Comparison of ENCODE assay signal across 20 cellular contexts in genomic region chr11:80146231-80146630, GRCh38.
DNase-seq lines count a peak whose midpoint lies in the region; ATAC-seq and FAIRE-seq lines count a peak whose summit lies in the region.
"Had no signal": no experiment of that assay in that cellular context is flagged by ENCODE, and none has a peak within 500 bp of the region (broad histone marks: within the 10 kb centered on the region; RNA-seq: fewer than 3 reads in every experiment).

No MANE protein-coding gene starts in this region.

- no peak overlapping the region for H3K27ac ChIP-seq in substantia nigra (ENCODE audit: low read depth, low read length, poor library complexity, severe bottlenecking)
- H3K27ac ChIP-seq: ascending aorta, parathyroid adenoma had no signal

- no peaks in the 10 kb centered on the region for H3K36me3 Mint-ChIP-seq in activated CD4-positive, alpha-beta T cell treated with anti-CD3 and anti-CD28 coated beads, Interleukin-2, amount 10 ng/mL, durations not matched to agents 24 days and 14 days (ENCODE audit: low read depth)
- no peaks in the 10 kb centered on the region for H3K36me3 Mint-ChIP-seq in activated CD4-positive, alpha-beta T cell treated with anti-CD3 and anti-CD28 coated beads for 36 hours (ENCODE audit: low read depth)
- H3K36me3 Mint-ChIP-seq: naive thymus-derived CD4-positive, alpha-beta T cell had no signal

- H3K4me1 Mint-ChIP-seq in activated CD4-positive, alpha-beta T cell treated with anti-CD3 and anti-CD28 coated beads, Interleukin-2, amount 10 ng/mL, durations not matched to agents 24 days and 14 days: no peaks in the 10 kb centered on the region
- no peaks in the 10 kb centered on the region for H3K4me1 Mint-ChIP-seq in activated CD4-positive, alpha-beta T cell treated with anti-CD3 and anti-CD28 coated beads for 36 hours

- POLR2A ChIA-PET in activated CD4-positive, alpha-beta T cell treated with anti-CD3 and anti-CD28 coated beads for 36 hours (lab: Charles Lee): no interaction called here

- CTCF ChIA-PET in activated CD4-positive, alpha-beta T cell treated with anti-CD3 and anti-CD28 coated beads for 36 hours (lab: Charles Lee): no interaction called here

- DNase-seq in Caki2 (ENCODE audit: low read depth) (peak; percentile 81), HT1080 (ENCODE audit: low read depth) (peak; percentile 69), RCC 7860 (ENCODE audit: low spot score) (peak; percentile 90), head of caudate nucleus (peak in 24 of 42 donors; percentile 2 to 53 (median 22)), substantia nigra (lab: John Stamatoyannopoulos, UW) (no peak)
- DNase-seq in activated T-cell treated with anti-CD3 and anti-CD28 coated beads, Interleukin-2, amount 50 U/mL, for 1 hour: no peak
- DNase-seq in activated CD4-positive, alpha-beta T cell treated with anti-CD3 and anti-CD28 coated beads, Interleukin-2, amount 10 ng/mL, durations not matched to agents 24 days and 14 days: no peak
- no peak for DNase-seq in activated CD4-positive, alpha-beta T cell treated with anti-CD3 and anti-CD28 coated beads for 36 hours
- DNase-seq: activated CD4-positive, alpha-beta T cell treated with anti-CD3 and anti-CD28 coated beads for 48 hours; activated naive CD4-positive, alpha-beta T cell treated with Interleukin-2 at 50 U/mL for 16 hours; Caco-2; naive thymus-derived CD4-positive, alpha-beta T cell; NCI-H1092; NCI-H510A treated with DMSO at 0.1 percent for 48 hours; stimulated activated CD4-positive, alpha-beta T cell treated with anti-CD3 and anti-CD28 coated beads, Interleukin-4, amount 100 ng/mL, for 24 hours had no signal

- no peak overlapping the region for H3K27ac Mint-ChIP-seq in activated CD4-positive, alpha-beta T cell treated with anti-CD3 and anti-CD28 coated beads, Interleukin-2, amount 10 ng/mL, durations not matched to agents 24 days and 14 days
- H3K27ac Mint-ChIP-seq in activated CD4-positive, alpha-beta T cell treated with anti-CD3 and anti-CD28 coated beads for 36 hours: no peak overlapping the region
- H3K27ac Mint-ChIP-seq: naive thymus-derived CD4-positive, alpha-beta T cell had no signal

- H3K9me3 Mint-ChIP-seq in activated CD4-positive, alpha-beta T cell treated with anti-CD3 and anti-CD28 coated beads, Interleukin-2, amount 10 ng/mL, durations not matched to agents 24 days and 14 days: no peaks in the 10 kb centered on the region
- H3K9me3 Mint-ChIP-seq in activated CD4-positive, alpha-beta T cell treated with anti-CD3 and anti-CD28 coated beads for 36 hours (ENCODE audit: low read depth): peaks cover 5% of the 10 kb centered on the region

- no peak overlapping the region for H3K4me3 Mint-ChIP-seq in activated CD4-positive, alpha-beta T cell treated with anti-CD3 and anti-CD28 coated beads, Interleukin-2, amount 10 ng/mL, durations not matched to agents 24 days and 14 days
- H3K4me3 Mint-ChIP-seq in activated CD4-positive, alpha-beta T cell treated with anti-CD3 and anti-CD28 coated beads for 36 hours: no peak overlapping the region
- H3K4me3 Mint-ChIP-seq: naive thymus-derived CD4-positive, alpha-beta T cell had no signal

- in situ Hi-C loops in Caki2 (cut with HindIII; ENCODE audit: low pct_unique_long_range_greater_than_20kb, low sequenced_read_pairs): no loop called here

- no peak for ATAC-seq in activated CD4-positive, alpha-beta T cell treated with anti-CD3 and anti-CD28 coated beads for 36 hours
- ATAC-seq: K562; naive thymus-derived CD4-positive, alpha-beta T cell had no signal

- peak; percentile 98 for FAIRE-seq in RCC 7860 (lab: Jason Lieb, UNC)
- FAIRE-seq: colon, frontal cortex, K562 had no signal

- intact Hi-C loops in head of caudate nucleus (cut with DNase I): no loop called here
- intact Hi-C loops in activated CD4-positive, alpha-beta T cell treated with anti-CD3 and anti-CD28 coated beads, Interleukin-2, amount 10 ng/mL, durations not matched to agents 24 days and 14 days (cut with micrococcal nuclease): no loop called here
- intact Hi-C loops in activated CD4-positive, alpha-beta T cell treated with anti-CD3 and anti-CD28 coated beads for 36 hours (cut with DNase I, micrococcal nuclease): no loop called here

- no peaks in the 10 kb centered on the region for H3K27me3 Mint-ChIP-seq in activated CD4-positive, alpha-beta T cell treated with anti-CD3 and anti-CD28 coated beads, Interleukin-2, amount 10 ng/mL, durations not matched to agents 24 days and 14 days
- no peaks in the 10 kb centered on the region for H3K27me3 Mint-ChIP-seq in activated CD4-positive, alpha-beta T cell treated with anti-CD3 and anti-CD28 coated beads for 36 hours
- H3K27me3 Mint-ChIP-seq: naive thymus-derived CD4-positive, alpha-beta T cell had no signal

Comparison
In these comparisons a context has a peak if more than half of its experiments do, and no peak if none do; other contexts are left out.
1. DNase-seq: peak in Caki2 (single experiment), HT1080 (single experiment), RCC 7860 (single experiment) and head of caudate nucleus (24 of 42); none in activated T-cell treated with anti-CD3 and anti-CD28 coated beads, Interleukin-2, amount 50 U/mL, for 1 hour (single experiment), substantia nigra (0 of 49), activated CD4-positive, alpha-beta T cell treated with anti-CD3 and anti-CD28 coated beads, Interleukin-2, amount 10 ng/mL, durations not matched to agents 24 days and 14 days (single experiment) and activated CD4-positive, alpha-beta T cell treated with anti-CD3 and anti-CD28 coated beads for 36 hours (single experiment).